18 cellular contexts compared by ENCODE assay signal in the genomic region with DNA sequence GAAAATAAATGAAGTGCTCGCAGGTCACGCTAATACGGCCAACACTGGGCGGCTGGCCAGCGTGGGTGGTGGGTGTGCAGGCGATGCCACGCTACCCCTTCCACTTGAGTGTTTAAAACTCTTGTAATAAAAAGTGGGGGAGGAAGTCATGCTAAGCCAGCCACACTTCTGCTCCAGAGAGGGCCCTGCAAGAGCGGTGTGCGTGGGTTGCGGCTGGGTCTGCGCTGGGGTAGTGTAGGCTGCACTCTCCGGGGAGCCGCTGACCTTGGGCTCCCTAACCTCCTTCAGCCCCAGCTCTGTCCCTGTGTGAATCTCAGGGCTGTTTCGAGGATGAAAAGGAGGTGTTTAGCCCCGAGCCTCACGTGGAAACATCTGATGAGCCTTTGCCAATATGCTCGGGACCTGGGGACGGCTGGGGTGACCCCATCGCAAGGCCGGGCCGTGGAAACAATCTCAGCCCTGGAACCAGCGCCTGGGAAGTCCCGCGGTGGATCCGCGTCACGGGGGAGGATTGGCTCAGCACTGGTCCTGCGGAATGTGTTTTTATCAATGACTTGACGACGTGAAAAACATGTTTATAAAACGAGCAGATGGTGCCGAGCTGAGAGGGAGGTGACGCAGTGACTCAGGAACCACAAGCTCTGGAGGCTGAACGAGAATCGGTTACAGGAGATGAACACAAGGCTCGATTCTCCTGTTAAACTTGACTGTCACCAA.
A peak's percentile ranks its signal among the peaks of the same experiment; 100 is the strongest.
DNase-seq lines count a peak whose midpoint lies in the region; ATAC-seq, FAIRE-seq and TF ChIP-seq lines count a peak whose summit lies in the region.
"Had no signal": no experiment of that assay in that cellular context is flagged by ENCODE, and none has a peak within 500 bp of the region (broad histone marks: within the 10 kb centered on the region; RNA-seq: fewer than 3 reads in every experiment).

No MANE protein-coding gene starts in this region.

- H3K36me3 ChIP-seq in astrocyte (ENCODE audit: insufficient read depth, low read length): no peaks in the 10 kb centered on the region
- H3K36me3 ChIP-seq: lower lobe of right lung, Peyer's patch, upper lobe of left lung had no signal

- peak; percentile 71 for ATAC-seq in left ventricle myocardium superior
- peak; percentile 42 for ATAC-seq in sciatic nerve
- ATAC-seq: activated CD8-positive, alpha-beta T cell treated with anti-CD3 and anti-CD28 coated beads for 36 hours; lower lobe of right lung; stimulated activated memory B cell treated with anti-CD40 and anti-IgM and Interleukin-4, amounts not matched to agents 10 μg/mL and 1 μg/mL and 100 μg/mL, for 72 hours had no signal

- FAIRE-seq in astrocyte (lab: Jason Lieb, UNC): no peak

- no peak for TF ChIP-seq CTCF in astrocyte (IDR thresholded peaks at IDR 0.05; ENCODE audit: insufficient read depth, low read depth, low read length)

- no peak overlapping the region for H3K4me2 ChIP-seq in astrocyte (ENCODE audit: low read length)

- H3K4me3 Mint-ChIP-seq in astrocyte (ENCODE audit: unreplicated experiment): no peak overlapping the region
- H3K4me3 Mint-ChIP-seq: activated CD8-positive, alpha-beta T cell treated with anti-CD3 and anti-CD28 coated beads for 36 hours; stimulated activated memory B cell treated with anti-CD40 and anti-IgM and Interleukin-4, amounts not matched to agents 10 μg/mL and 1 μg/mL and 100 μg/mL, for 72 hours had no signal

- H3K27ac Mint-ChIP-seq in astrocyte (ENCODE audit: unreplicated experiment): no peak overlapping the region
- H3K27ac Mint-ChIP-seq: activated CD8-positive, alpha-beta T cell treated with anti-CD3 and anti-CD28 coated beads for 36 hours; activated T-helper 2 cell treated with anti-CD3 and anti-CD28 coated beads, Interferon-gamma antibody, Interleukin-2, Interleukin-4, amounts not matched to agents 10 μg/mL and 5 μg/mL and 100 μg/mL, durations not matched to agents 14 hours and 24 hours and 36 hours; B cell; stimulated activated memory B cell treated with anti-CD40 and anti-IgM and Interleukin-4, amounts not matched to agents 10 μg/mL and 1 μg/mL and 100 μg/mL, for 72 hours had no signal

- H2AFZ ChIP-seq in astrocyte (ENCODE audit: low read depth, low read length): no peak overlapping the region

- H3K4me3 ChIP-seq in astrocyte (ENCODE audit: insufficient read depth, low read depth, low read length): no peak overlapping the region
- H3K4me3 ChIP-seq: lower lobe of right lung, Peyer's patch, upper lobe of left lung had no signal

- H3K79me2 ChIP-seq in astrocyte (ENCODE audit: insufficient read depth, low read length): no peaks in the 10 kb centered on the region

- no peaks in the 10 kb centered on the region for H3K4me1 Mint-ChIP-seq in astrocyte (ENCODE audit: low read depth, unreplicated experiment)

- no peak overlapping the region for H3K27ac ChIP-seq in astrocyte (ENCODE audit: low read depth, low read length)
- H3K27ac ChIP-seq: lower lobe of right lung, upper lobe of left lung had no signal

- H3K9me3 Mint-ChIP-seq in astrocyte (ENCODE audit: unreplicated experiment): peaks cover 37% of the 10 kb centered on the region
- H3K9me3 Mint-ChIP-seq: activated CD8-positive, alpha-beta T cell treated with anti-CD3 and anti-CD28 coated beads for 36 hours; activated T-helper 2 cell treated with anti-CD3 and anti-CD28 coated beads, Interferon-gamma antibody, Interleukin-2, Interleukin-4, amounts not matched to agents 10 μg/mL and 5 μg/mL and 100 μg/mL, durations not matched to agents 14 hours and 24 hours and 36 hours had no signal

- no peaks in the 10 kb centered on the region for H3K9me3 ChIP-seq in astrocyte (ENCODE audit: insufficient read depth, low read depth, low read length)
- H3K9me3 ChIP-seq: lower lobe of right lung, Peyer's patch, upper lobe of left lung had no signal

- no peaks in the 10 kb centered on the region for H3K27me3 ChIP-seq in astrocyte (ENCODE audit: insufficient read depth, low read length)
- H3K27me3 ChIP-seq: Peyer's patch had no signal

- intact Hi-C loops in left ventricle myocardium superior (cut with micrococcal nuclease): no loop called here
- intact Hi-C loops in sciatic nerve (cut with DNase I): no loop called here

- no peak overlapping the region for H3K9ac ChIP-seq in astrocyte (ENCODE audit: low read length)

- H3K4me1 ChIP-seq in astrocyte (ENCODE audit: insufficient read depth, low read length): no peaks in the 10 kb centered on the region
- H3K4me1 ChIP-seq: lower lobe of right lung had no signal

- no peaks in the 10 kb centered on the region for H3K27me3 Mint-ChIP-seq in astrocyte (ENCODE audit: low read depth, unreplicated experiment)
- H3K27me3 Mint-ChIP-seq: activated CD8-positive, alpha-beta T cell treated with anti-CD3 and anti-CD28 coated beads for 36 hours; B cell had no signal

- H3K36me3 Mint-ChIP-seq in astrocyte (ENCODE audit: low read depth, unreplicated experiment): no peaks in the 10 kb centered on the region
- H3K36me3 Mint-ChIP-seq: stimulated activated memory B cell treated with anti-CD40 and anti-IgM and Interleukin-4, amounts not matched to agents 10 μg/mL and 1 μg/mL and 100 μg/mL, for 72 hours had no signal

- no peaks in the 10 kb centered on the region for H4K20me1 ChIP-seq in astrocyte (ENCODE audit: insufficient read depth, low read length)

- DNase-seq in H4 (ENCODE audit: low spot score) (peak; percentile 70), astrocyte (ENCODE audit: low read depth) (peak; percentile 83), left ventricle myocardium superior (peak; percentile 67), sciatic nerve (ENCODE audit: low spot score) (peak; percentile 56), NCI-H2196 (lab: John Stamatoyannopoulos, UW; ENCODE audit: unreplicated experiment) (no peak), SK-N-DZ (ENCODE audit: low spot score) (no peak)
- no peak for DNase-seq in stimulated activated CD4-positive, alpha-beta T cell treated with anti-CD3 and anti-CD28 coated beads, Interleukin-15, amount 100 ng/mL, for 24 hours
- DNase-seq: activated CD8-positive, alpha-beta T cell treated with anti-CD3 and anti-CD28 coated beads for 36 hours; Karpas-422; lower lobe of right lung; NCI-H187 treated with DMSO at 0.1 percent for 48 hours; NCI-H526 treated with DMSO at 0.1 percent for 48 hours; SW 1271; upper lobe of left lung had no signal

Comparison
In these comparisons a context has a peak if more than half of its experiments do, and no peak if none do; other contexts are left out.
1. DNase-seq: peak in H4 (single experiment), astrocyte (single experiment), left ventricle myocardium superior (single experiment) and sciatic nerve (single experiment); none in stimulated activated CD4-positive, alpha-beta T cell treated with anti-CD3 and anti-CD28 coated beads, Interleukin-15, amount 100 ng/mL, for 24 hours (single experiment), NCI-H2196 (single experiment) and SK-N-DZ (single experiment).